ENCODE assay signal across 1 cellular context in the genomic region with DNA sequence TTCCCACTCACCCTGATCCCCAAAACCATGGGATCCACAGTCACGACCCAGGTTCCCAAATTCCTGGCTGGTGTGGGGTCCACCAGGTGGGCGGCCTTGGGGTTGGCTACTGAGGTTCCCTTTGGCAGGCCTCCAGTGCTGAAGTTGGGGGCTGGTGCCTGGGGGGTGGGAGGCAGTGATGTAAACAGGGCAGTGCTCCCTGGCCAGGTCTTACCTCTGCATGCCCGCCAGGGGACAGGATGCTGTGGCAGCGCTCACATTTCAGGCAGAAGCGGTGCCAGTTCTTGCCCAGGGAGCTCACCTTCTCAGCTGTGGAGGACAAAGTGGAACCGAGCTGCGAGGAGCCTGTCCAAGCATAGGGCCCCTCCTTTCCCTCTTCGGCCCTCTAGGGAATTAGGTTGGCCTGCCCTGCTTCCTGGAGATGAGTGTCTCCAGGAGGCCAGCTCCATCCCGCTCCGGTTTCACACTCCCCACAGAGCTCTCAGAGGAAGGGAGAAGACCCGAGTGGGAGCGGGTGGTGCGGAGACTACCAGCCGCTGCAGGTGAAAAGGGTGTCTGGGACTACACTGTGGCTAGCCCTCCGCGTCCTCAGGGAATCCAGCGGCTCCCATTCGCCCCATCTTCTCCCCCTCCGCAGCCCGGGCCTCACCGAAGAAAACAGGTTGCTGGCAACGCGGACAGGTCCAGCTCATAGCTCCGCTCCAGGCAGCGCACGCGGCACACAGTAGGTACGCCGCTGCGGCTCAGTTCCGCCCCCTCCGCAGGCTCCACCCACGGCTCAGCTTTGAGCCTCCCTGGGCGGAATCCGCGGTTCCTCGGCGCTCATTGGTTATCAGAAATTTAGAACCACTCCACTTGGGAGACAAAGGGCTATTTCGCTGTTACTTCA.
TF ChIP-seq lines count a peak whose summit lies in the region.

TSS of gene CRIP3 (minus strand) at position 726 of the 889 bp plus-strand sequence. CDS start at position 692, 34 bp downstream.

TF ChIP-seq in HepG2, 621 proteins besides CTCF, POLR2A, EP300 and RAD21 (continued from another document and continues in another):
- no peak for TF ChIP-seq SYNCRIP (IDR thresholded peaks at IDR 0.05; ENCODE audit: insufficient read depth, low read depth, low read length)
- TF ChIP-seq ATRX (CRISPR knock-in tag; IDR thresholded peaks at IDR 0.05; ENCODE audit: borderline replicate concordance), result no peak
- peak; percentile 44 for TF ChIP-seq KAT8 (CRISPR knock-in tag; IDR thresholded peaks at IDR 0.05)
- TF ChIP-seq, protein P1, sequence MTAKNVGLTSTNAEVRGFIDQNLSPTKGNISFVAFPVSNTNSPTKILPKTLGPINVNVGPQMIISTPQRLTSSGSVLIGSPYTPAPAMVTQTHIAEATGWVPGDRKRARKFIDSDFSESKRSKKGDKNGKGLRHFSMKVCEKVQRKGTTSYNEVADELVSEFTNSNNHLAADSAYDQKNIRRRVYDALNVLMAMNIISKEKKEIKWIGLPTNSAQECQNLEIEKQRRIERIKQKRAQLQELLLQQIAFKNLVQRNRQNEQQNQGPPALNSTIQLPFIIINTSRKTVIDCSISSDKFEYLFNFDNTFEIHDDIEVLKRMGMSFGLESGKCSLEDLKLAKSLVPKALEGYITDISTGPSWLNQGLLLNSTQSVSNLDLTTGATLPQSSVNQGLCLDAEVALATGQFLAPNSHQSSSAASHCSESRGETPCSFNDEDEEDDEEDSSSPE (CRISPR knock-in tag; IDR thresholded peaks at IDR 0.05), result no peak
- no peak for TF ChIP-seq ATF3 (CRISPR knock-in tag; IDR thresholded peaks at IDR 0.05)
- no peak for TF ChIP-seq TRIM24 (CRISPR knock-in tag; IDR thresholded peaks at IDR 0.05)
- peak; percentile 28; the same call in 1 of the 2 replicates for TF ChIP-seq ZNF572 (CRISPR knock-in tag; IDR thresholded peaks at IDR 0.05)
- no peak; the same call in 1 of the 2 replicates for TF ChIP-seq POGK (CRISPR knock-in tag; conservative IDR thresholded peaks at IDR 0.05)
- TF ChIP-seq MYC (CRISPR knock-in tag; IDR thresholded peaks at IDR 0.05; ENCODE audit: borderline replicate concordance), result peak; percentile 56; the same call in 1 of the 2 replicates
- TF ChIP-seq KLF9 (CRISPR knock-in tag; IDR thresholded peaks at IDR 0.05; ENCODE audit: low read depth), result no peak
- TF ChIP-seq ZNF30 (CRISPR knock-in tag; IDR thresholded peaks at IDR 0.05), result no peak
- TF ChIP-seq MLLT10 (CRISPR knock-in tag; IDR thresholded peaks at IDR 0.05), result no peak
- no peak for TF ChIP-seq HNF4A (CRISPR knock-in tag; IDR thresholded peaks at IDR 0.05)
- TF ChIP-seq ZSCAN30 (CRISPR knock-in tag; IDR thresholded peaks at IDR 0.05), result no peak
- TF ChIP-seq FOXP1 (IDR thresholded peaks at IDR 0.05), result no peak
- no peak for TF ChIP-seq FOXP1 (CRISPR knock-in tag; IDR thresholded peaks at IDR 0.05)
- peak; percentile 68; the same call in 1 of the 2 replicates for TF ChIP-seq ZNF547 (CRISPR knock-in tag; IDR thresholded peaks at IDR 0.05)
- no peak for TF ChIP-seq ZNF451 (CRISPR knock-in tag; IDR thresholded peaks at IDR 0.05)
- no peak for TF ChIP-seq ZNF431 (CRISPR knock-in tag; IDR thresholded peaks at IDR 0.05; ENCODE audit: borderline replicate concordance, low read depth)
- no peak for TF ChIP-seq ZNF354B (CRISPR knock-in tag; IDR thresholded peaks at IDR 0.05)
- peak; percentile 29 for TF ChIP-seq ZFY (CRISPR knock-in tag; IDR thresholded peaks at IDR 0.05)
- peak; percentile 89; the same call in 1 of the 2 replicates for TF ChIP-seq NRL (CRISPR knock-in tag; IDR thresholded peaks at IDR 0.05; ENCODE audit: borderline replicate concordance)
- TF ChIP-seq CBX5 (CRISPR knock-in tag; IDR thresholded peaks at IDR 0.05; ENCODE audit: borderline replicate concordance), result no peak
- TF ChIP-seq SAFB2 (CRISPR knock-in tag; IDR thresholded peaks at IDR 0.05; ENCODE audit: borderline replicate concordance, low read depth), result no peak
- 0 out of 2 replicates have a peak, but pooled peaks have one; percentile 47 for TF ChIP-seq KLF15 (CRISPR knock-in tag; IDR thresholded peaks at IDR 0.05; ENCODE audit: borderline replicate concordance)
- TF ChIP-seq ZMYM4 (CRISPR knock-in tag; IDR thresholded peaks at IDR 0.05), result 0 out of 2 replicates have a peak, but pooled peaks have one; percentile 53
- TF ChIP-seq, protein P2, sequence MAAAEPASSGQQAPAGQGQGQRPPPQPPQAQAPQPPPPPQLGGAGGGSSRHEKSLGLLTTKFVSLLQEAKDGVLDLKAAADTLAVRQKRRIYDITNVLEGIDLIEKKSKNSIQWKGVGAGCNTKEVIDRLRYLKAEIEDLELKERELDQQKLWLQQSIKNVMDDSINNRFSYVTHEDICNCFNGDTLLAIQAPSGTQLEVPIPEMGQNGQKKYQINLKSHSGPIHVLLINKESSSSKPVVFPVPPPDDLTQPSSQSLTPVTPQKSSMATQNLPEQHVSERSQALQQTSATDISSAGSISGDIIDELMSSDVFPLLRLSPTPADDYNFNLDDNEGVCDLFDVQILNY (CRISPR knock-in tag; conservative IDR thresholded peaks at IDR 0.05), result peak; percentile 46; the same call in 1 of the 2 replicates
- 0 out of 2 replicates have a peak, but pooled peaks have one; percentile 31 for TF ChIP-seq KMT2A (CRISPR knock-in tag; IDR thresholded peaks at IDR 0.05)
- TF ChIP-seq NFAT5 (CRISPR knock-in tag; IDR thresholded peaks at IDR 0.05), result no peak
- TF ChIP-seq ZBTB43 (CRISPR knock-in tag; conservative IDR thresholded peaks at IDR 0.05), result no peak
- no peak for TF ChIP-seq SMYD3 (CRISPR knock-in tag; IDR thresholded peaks at IDR 0.05)
- TF ChIP-seq ZNF430 (CRISPR knock-in tag; IDR thresholded peaks at IDR 0.05), result 0 out of 2 replicates have a peak, but pooled peaks have one; percentile 44
- peak; percentile 37; the same call in 1 of the 2 replicates for TF ChIP-seq ZNF792 (CRISPR knock-in tag; IDR thresholded peaks at IDR 0.05)
- TF ChIP-seq ZNF790 (CRISPR knock-in tag; IDR thresholded peaks at IDR 0.05; ENCODE audit: borderline replicate concordance), result no peak
- TF ChIP-seq ZNF850 (CRISPR knock-in tag; conservative IDR thresholded peaks at IDR 0.05), result no peak
- TF ChIP-seq JUN (CRISPR knock-in tag; IDR thresholded peaks at IDR 0.05), result 0 out of 2 replicates have a peak, but pooled peaks have one; percentile 7
- TF ChIP-seq ZBTB33 (CRISPR knock-in tag; IDR thresholded peaks at IDR 0.05), result peak; percentile 51; the same call in 1 of the 2 replicates
- no peak for TF ChIP-seq SNAI1 (CRISPR knock-in tag; IDR thresholded peaks at IDR 0.05; ENCODE audit: borderline replicate concordance)
- no peak for TF ChIP-seq LCORL (IDR thresholded peaks at IDR 0.05)
- TF ChIP-seq LCORL (CRISPR knock-in tag; IDR thresholded peaks at IDR 0.05), result peak; percentile 69; the same call in 1 of the 2 replicates
- no peak for TF ChIP-seq ZNF326 (CRISPR knock-in tag; IDR thresholded peaks at IDR 0.05; ENCODE audit: borderline replicate concordance)
- TF ChIP-seq, protein P3, sequence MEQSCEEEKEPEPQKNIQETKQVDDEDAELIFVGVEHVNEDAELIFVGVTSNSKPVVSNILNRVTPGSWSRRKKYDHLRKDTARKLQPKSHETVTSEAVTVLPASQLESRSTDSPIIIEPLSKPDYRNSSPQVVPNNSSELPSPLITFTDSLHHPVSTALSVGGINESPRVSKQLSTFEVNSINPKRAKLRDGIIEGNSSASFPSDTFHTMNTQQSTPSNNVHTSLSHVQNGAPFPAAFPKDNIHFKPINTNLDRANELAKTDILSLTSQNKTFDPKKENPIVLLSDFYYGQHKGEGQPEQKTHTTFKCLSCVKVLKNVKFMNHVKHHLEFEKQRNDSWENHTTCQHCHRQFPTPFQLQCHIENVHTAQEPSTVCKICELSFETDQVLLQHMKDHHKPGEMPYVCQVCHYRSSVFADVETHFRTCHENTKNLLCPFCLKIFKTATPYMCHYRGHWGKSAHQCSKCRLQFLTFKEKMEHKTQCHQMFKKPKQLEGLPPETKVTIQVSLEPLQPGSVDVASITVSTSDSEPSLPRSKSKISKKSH (CRISPR knock-in tag; IDR thresholded peaks at IDR 0.05; ENCODE audit: borderline replicate concordance), result peak; percentile 89; the same call in 1 of the 2 replicates
- TF ChIP-seq HHEX (CRISPR knock-in tag; IDR thresholded peaks at IDR 0.05), result no peak
- 0 out of 2 replicates have a peak, but pooled peaks have one; percentile 8 for TF ChIP-seq RBAK (CRISPR knock-in tag; IDR thresholded peaks at IDR 0.05)
- TF ChIP-seq FOXO1 (CRISPR knock-in tag; IDR thresholded peaks at IDR 0.05), result peak; percentile 39
- TF ChIP-seq MTERF4 (CRISPR knock-in tag; IDR thresholded peaks at IDR 0.05), result no peak; the same call in 1 of the 2 replicates
- TF ChIP-seq NR1H2 (CRISPR knock-in tag; IDR thresholded peaks at IDR 0.05; ENCODE audit: borderline replicate concordance, low read depth), result no peak
- TF ChIP-seq KDM3A (CRISPR knock-in tag; IDR thresholded peaks at IDR 0.05; ENCODE audit: low read depth), result peak; percentile 60; the same call in 1 of the 2 replicates
- no peak for TF ChIP-seq REXO4 (CRISPR knock-in tag; IDR thresholded peaks at IDR 0.05; ENCODE audit: borderline replicate concordance)
